10 cellular contexts compared by ENCODE assay signal in the genomic region with DNA sequence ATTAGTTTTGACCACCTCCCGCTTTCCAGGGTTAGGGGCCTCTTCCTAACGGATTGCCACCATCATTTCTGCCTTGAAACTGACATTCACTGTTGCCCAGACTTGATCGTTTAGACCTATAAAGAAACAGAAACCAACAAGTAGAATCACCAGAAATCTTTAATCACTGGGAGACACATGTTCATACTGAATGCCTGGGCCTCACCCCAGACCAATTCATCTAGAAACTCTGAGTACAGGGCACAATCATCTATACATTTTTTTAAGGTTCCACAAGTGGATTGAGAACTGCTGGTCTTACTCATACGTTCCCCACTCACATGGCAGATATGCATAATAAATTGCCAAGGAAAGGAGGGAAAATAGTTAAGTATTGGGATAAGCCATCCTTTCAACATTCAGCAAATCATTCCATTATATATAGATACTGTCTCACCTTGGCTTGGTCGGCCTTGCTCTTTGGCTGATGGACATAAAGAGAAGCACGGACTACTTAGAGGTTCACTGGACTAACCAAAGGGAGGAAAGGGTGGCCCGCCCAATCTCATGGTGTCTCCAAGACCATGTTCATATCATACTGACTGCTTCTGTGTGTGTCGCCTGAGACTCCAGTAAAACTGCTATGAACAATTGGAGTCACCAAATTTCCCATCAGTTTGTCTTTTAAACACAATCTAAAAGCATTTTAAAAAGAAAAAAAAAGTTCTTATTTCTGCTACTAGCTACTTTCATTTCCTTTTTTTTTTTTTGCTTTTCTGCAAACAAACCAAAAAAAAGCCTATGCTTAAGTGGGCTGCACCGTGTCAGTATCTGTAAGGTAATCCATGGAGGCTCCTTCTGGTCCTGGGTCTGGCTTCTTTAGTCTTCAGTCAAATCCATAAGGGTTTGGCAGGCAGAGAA. TPM values are rescaled to one million over a fixed set of nuclear protein-coding genes. Genes with fewer than 3 reads are reported as not detected.
DNase-seq lines count a peak whose midpoint lies in the region; ATAC-seq lines count a peak whose summit lies in the region.
"Had no signal": no experiment of that assay in that cellular context is flagged by ENCODE, and none has a peak within 500 bp of the region (broad histone marks: within the 10 kb centered on the region; RNA-seq: fewer than 3 reads in every experiment).

No MANE protein-coding gene starts in this region.

- H3K4me3 Mint-ChIP-seq in activated naive CD8-positive, alpha-beta T cell: no peak overlapping the region

- H3K27me3 Mint-ChIP-seq in activated naive CD8-positive, alpha-beta T cell: no peaks in the 10 kb centered on the region

- H3K27me3 ChIP-seq in BLaER1 treated with 17β-estradiol and CSF1 and Interleukin-3, amounts not matched to agents 10 nM and 100 nM: no peaks in the 10 kb centered on the region
- H3K27me3 ChIP-seq in Karpas-422 (ENCODE audit: low read length): no peaks in the 10 kb centered on the region
- H3K27me3 ChIP-seq in SJCRH30: no peaks in the 10 kb centered on the region; the same call in 1 of the 2 replicates
- H3K27me3 ChIP-seq: MG63 had no signal

- H3K4me1 ChIP-seq in BLaER1 treated with 17β-estradiol and CSF1 and Interleukin-3, amounts not matched to agents 10 nM and 100 nM: peaks cover 41 to 60% (median 51%) of the 10 kb centered on the region in 10 experiments
- H3K4me1 ChIP-seq in Karpas-422 (ENCODE audit: low read length) (peaks cover 25% of the 10 kb centered on the region), SJCRH30 (no peaks in the 10 kb centered on the region)

- H3K36me3 ChIP-seq in BLaER1 treated with 17β-estradiol and CSF1 and Interleukin-3, amounts not matched to agents 10 nM and 100 nM: no peaks in the 10 kb centered on the region
- H3K36me3 ChIP-seq in Karpas-422 (ENCODE audit: insufficient read depth, low read length): no peaks in the 10 kb centered on the region
- no peaks in the 10 kb centered on the region for H3K36me3 ChIP-seq in SJCRH30
- H3K36me3 ChIP-seq: MG63 had no signal

- peak overlapping the region; percentile 55 to 86 (median 72) for H3K4me2 ChIP-seq in BLaER1 treated with 17β-estradiol and CSF1 and Interleukin-3, amounts not matched to agents 10 nM and 100 nM
- peak overlapping the region; percentile 64 for H3K4me2 ChIP-seq in Karpas-422 (ENCODE audit: low read depth, low read length, poor library complexity, severe bottlenecking)

- peak overlapping the region in 7 of 11 experiments; percentile 1 to 64 (median 37); a peak in 8 of 22 replicates for H3K9ac ChIP-seq in BLaER1 treated with 17β-estradiol and CSF1 and Interleukin-3, amounts not matched to agents 10 nM and 100 nM
- H3K9ac ChIP-seq in Karpas-422 (ENCODE audit: low read length): peak overlapping the region; percentile 54

- H3K9me3 Mint-ChIP-seq in activated naive CD8-positive, alpha-beta T cell (ENCODE audit: low read depth): no peaks in the 10 kb centered on the region

- H3K27ac Mint-ChIP-seq in activated naive CD8-positive, alpha-beta T cell: peak overlapping the region; percentile 76

- no peak overlapping the region for H3K4me3 ChIP-seq in BLaER1 treated with 17β-estradiol and CSF1 and Interleukin-3, amounts not matched to agents 10 nM and 100 nM
- H3K4me3 ChIP-seq in Karpas-422 (ENCODE audit: low read length) (peak overlapping the region; percentile 47; the same call in 1 of the 2 replicates), SJCRH30 (no peak overlapping the region)
- H3K4me3 ChIP-seq: MG63 had no signal

- no peaks in the 10 kb centered on the region for H4K20me1 ChIP-seq in BLaER1 treated with 17β-estradiol and CSF1 and Interleukin-3, amounts not matched to agents 10 nM and 100 nM
- H4K20me1 ChIP-seq in Karpas-422 (ENCODE audit: insufficient read depth, low read depth, low read length): no peaks in the 10 kb centered on the region

- H2AFZ ChIP-seq in Karpas-422 (ENCODE audit: low read length): peak overlapping the region; percentile 57; the same call in 1 of the 2 replicates

- H3K79me2 ChIP-seq in Karpas-422 (ENCODE audit: low read length): no peaks in the 10 kb centered on the region

- H3K4me1 Mint-ChIP-seq in activated naive CD8-positive, alpha-beta T cell (ENCODE audit: low read depth): peaks cover 33% of the 10 kb centered on the region

- H3K36me3 Mint-ChIP-seq in activated naive CD8-positive, alpha-beta T cell: no peaks in the 10 kb centered on the region

- DNase-seq in Karpas-422 (peak; percentile 75), COR-L47 (lab: John Stamatoyannopoulos, UW) (no peak), DMS 273 (lab: John Stamatoyannopoulos, UW; ENCODE audit: unreplicated experiment) (no peak), SJCRH30 (no peak), SHP77 (lab: John Stamatoyannopoulos, UW) (no peak)
- DNase-seq: central memory CD4-positive, alpha-beta T cell; MG63 had no signal

- peak; percentile 65 for ATAC-seq in GM19035 (IDR thresholded peaks at IDR 0.05; ENCODE audit: unreplicated experiment)

- peak overlapping the region in 9 of 11 experiments; percentile 39 to 56 (median 49); a peak in 18 of 22 replicates for H3K27ac ChIP-seq in BLaER1 treated with 17β-estradiol and CSF1 and Interleukin-3, amounts not matched to agents 10 nM and 100 nM
- H3K27ac ChIP-seq in Karpas-422 (ENCODE audit: low read length) (no peak overlapping the region), SJCRH30 (no peak overlapping the region)

- no peaks in the 10 kb centered on the region for H3K9me3 ChIP-seq in BLaER1 treated with 17β-estradiol and CSF1 and Interleukin-3, amounts not matched to agents 10 nM and 100 nM (replicated peaks in 1 of 11)
- no peaks in the 10 kb centered on the region for H3K9me3 ChIP-seq in Karpas-422 (ENCODE audit: low read length)
- no peaks in the 10 kb centered on the region for H3K9me3 ChIP-seq in SJCRH30 (replicated peaks)
- H3K9me3 ChIP-seq: MG63 had no signal

- H3K9me2 ChIP-seq in Karpas-422 (replicated peaks; ENCODE audit: insufficient read depth, low read length): no peaks in the 10 kb centered on the region

RNA-seq across cellular contexts. Expression of gene TARBP1, which starts 9.3 kb away (rescaled TPM):
- total RNA-seq in Karpas-422 (2014; rRNA removed; shearing (Covaris generic); ENCODE audit: low replicate concordance): 27.9 and 70.9 TPM in 2 replicates
- 13.9 and 14.8 TPM in 2 replicates for total RNA-seq in SJCRH30 (2014; rRNA removed; shearing (Covaris generic))

Comparison
In these comparisons a context has a peak if more than half of its experiments do, and no peak if none do; other contexts are left out.
1. H3K27ac ChIP-seq: peak in BLaER1 treated with 17β-estradiol and CSF1 and Interleukin-3, amounts not matched to agents 10 nM and 100 nM (9 of 11); none in Karpas-422 (single experiment) and SJCRH30 (single experiment).